ENCODE assay signal across 10 cellular contexts in genomic region chr2:191304939-191305875, GRCh38.
DNase-seq lines count a peak whose midpoint lies in the region; ATAC-seq and TF ChIP-seq lines count a peak whose summit lies in the region.
"Had no signal": no experiment of that assay in that cellular context is flagged by ENCODE, and none has a peak within 500 bp of the region (broad histone marks: within the 10 kb centered on the region; RNA-seq: fewer than 3 reads in every experiment).

No MANE protein-coding gene starts in this region.

- no peaks in the 10 kb centered on the region for H3K4me1 Mint-ChIP-seq in activated T-helper 1 cell treated with anti-CD3 and anti-CD28 coated beads, Interleukin-12 subunit alpha, Interleukin-12 subunit beta, Interleukin-2, Interleukin-4 antibody, amounts not matched to agents 30 ng/mL and 10 ng/mL and 1 ng/mL, durations not matched to agents 14 hours and 24 hours and 36 hours (ENCODE audit: low read depth)

- peak overlapping the region; percentile 58 for H3K9ac ChIP-seq in mesenchymal stem cell (ENCODE audit: low read length)

- H3K18ac ChIP-seq in mesenchymal stem cell (ENCODE audit: low read depth in 1 of 2, low read length in 2 of 2): peak overlapping the region; percentile 12 to 46

- H2BK120ac ChIP-seq in mesenchymal stem cell (ENCODE audit: low read depth, low read length): peak overlapping the region; percentile 3

- no peak for TF ChIP-seq CTCF in epithelial cell of esophagus (IDR thresholded peaks at IDR 0.05; ENCODE audit: insufficient read depth, low read depth, low read length, missing control alignments)

- H2BK15ac ChIP-seq in mesenchymal stem cell (ENCODE audit: low read depth, poor library complexity, severe bottlenecking): no peak overlapping the region

- H3K4me3 Mint-ChIP-seq in activated T-helper 1 cell treated with anti-CD3 and anti-CD28 coated beads, Interleukin-12 subunit alpha, Interleukin-12 subunit beta, Interleukin-2, Interleukin-4 antibody, amounts not matched to agents 30 ng/mL and 10 ng/mL and 1 ng/mL, durations not matched to agents 14 hours and 24 hours and 36 hours: no peak overlapping the region

- H2BK5ac ChIP-seq in mesenchymal stem cell (ENCODE audit: low read depth, low read length, poor library complexity, severe bottlenecking): no peak overlapping the region

- WGBS in mesenchymal stem cell: 96% methylated on average over 8 of the region's 8 CpGs
- whole genome bisulfite sequencing in thymus: 94% methylated on average over 8 of the region's 8 CpGs

- ATAC-seq in HG03354 (IDR thresholded peaks at IDR 0.05; ENCODE audit: poor library complexity, severe bottlenecking, unreplicated experiment) (no peak), GM19463 (IDR thresholded peaks at IDR 0.05; ENCODE audit: unreplicated experiment) (no peak)

- H2BK12ac ChIP-seq in mesenchymal stem cell (ENCODE audit: low read length in 2 of 2): peak overlapping the region in 1 of 2 experiments; percentile 73

- peaks cover 40% of the 10 kb centered on the region for H3K79me1 ChIP-seq in mesenchymal stem cell (replicated peaks; ENCODE audit: low read length, poor library complexity, severe bottlenecking)

- peak overlapping the region; percentile 20 for H4K91ac ChIP-seq in mesenchymal stem cell (ENCODE audit: low read length)

- H3K27me3 Mint-ChIP-seq in activated T-helper 1 cell treated with anti-CD3 and anti-CD28 coated beads, Interleukin-12 subunit alpha, Interleukin-12 subunit beta, Interleukin-2, Interleukin-4 antibody, amounts not matched to agents 30 ng/mL and 10 ng/mL and 1 ng/mL, durations not matched to agents 14 hours and 24 hours and 36 hours (ENCODE audit: insufficient read depth): no peaks in the 10 kb centered on the region

- H3K4me3 ChIP-seq in epithelial cell of esophagus (ENCODE audit: low read length) (peak overlapping the region; percentile 27), mesenchymal stem cell (ENCODE audit: insufficient read depth in 1 of 2, low read depth in 1 of 2, low read length in 2 of 2) (peak overlapping the region in 1 of 2 experiments; percentile 43), thymus (ENCODE audit: low read length) (no peak overlapping the region)

- H2AK5ac ChIP-seq in mesenchymal stem cell (ENCODE audit: low read length, severe bottlenecking): peak overlapping the region; percentile 70

- peak overlapping the region in 1 of 2 experiments; percentile 84 for H3K14ac ChIP-seq in mesenchymal stem cell (ENCODE audit: low read length in 2 of 2)

- peak; percentile 94 for DNase-seq in NCI-H2171 treated with DMSO at 0.1 percent for 48 hours (lab: John Stamatoyannopoulos, UW)
- DNase-seq in epithelial cell of esophagus (ENCODE audit: low read depth): peak; percentile 97
- peak; percentile 80 for DNase-seq in mesenchymal stem cell
- no peak for DNase-seq in NCI-H1105 (lab: John Stamatoyannopoulos, UW)
- no peak for DNase-seq in activated T-helper 1 cell treated with anti-CD3 and anti-CD28 coated beads, Interleukin-12 subunit alpha, Interleukin-12 subunit beta, Interleukin-2, Interleukin-4 antibody, amounts not matched to agents 30 ng/mL and 10 ng/mL and 1 ng/mL, durations not matched to agents 14 hours and 24 hours and 36 hours (ENCODE audit: low spot score)
- DNase-seq: islet precursor cell, NCI-H526 treated with DMSO at 0.1 percent for 48 hours had no signal

- H3K9me3 Mint-ChIP-seq in activated T-helper 1 cell treated with anti-CD3 and anti-CD28 coated beads, Interleukin-12 subunit alpha, Interleukin-12 subunit beta, Interleukin-2, Interleukin-4 antibody, amounts not matched to agents 30 ng/mL and 10 ng/mL and 1 ng/mL, durations not matched to agents 14 hours and 24 hours and 36 hours: no peaks in the 10 kb centered on the region

- no peaks in the 10 kb centered on the region for H3K9me3 ChIP-seq in mesenchymal stem cell (ENCODE audit: control insufficient read depth, low read length)
- H3K9me3 ChIP-seq in thymus (ENCODE audit: control insufficient read depth): no peaks in the 10 kb centered on the region

- intact Hi-C loops in activated T-helper 1 cell treated with anti-CD3 and anti-CD28 coated beads, Interleukin-12 subunit alpha, Interleukin-12 subunit beta, Interleukin-2, Interleukin-4 antibody, amounts not matched to agents 30 ng/mL and 10 ng/mL and 1 ng/mL, durations not matched to agents 14 hours and 24 hours and 36 hours (cut with micrococcal nuclease): no loop called here

- H3K4me1 ChIP-seq in mesenchymal stem cell (ENCODE audit: control insufficient read depth, insufficient read depth, low read depth, low read length) (peaks cover 7% of the 10 kb centered on the region), thymus (ENCODE audit: control insufficient read depth, insufficient read depth, low read length) (no peaks in the 10 kb centered on the region)

- no peak overlapping the region for H3K27ac ChIP-seq in mesenchymal stem cell (ENCODE audit: low read length, poor library complexity, severe bottlenecking)
- peak overlapping the region; percentile 33 for H3K27ac ChIP-seq in thymus (ENCODE audit: low read depth)

- no peak overlapping the region for H2AFZ ChIP-seq in mesenchymal stem cell (ENCODE audit: low read depth, low read length)

- peak overlapping the region; percentile 30 to 88 for H3K4ac ChIP-seq in mesenchymal stem cell (ENCODE audit: low read depth in 1 of 2, low read length in 2 of 2)

- no peak overlapping the region for H3K4me2 ChIP-seq in mesenchymal stem cell (ENCODE audit: low read length, poor library complexity, severe bottlenecking)

- no peaks in the 10 kb centered on the region for H3K36me3 Mint-ChIP-seq in activated T-helper 1 cell treated with anti-CD3 and anti-CD28 coated beads, Interleukin-12 subunit alpha, Interleukin-12 subunit beta, Interleukin-2, Interleukin-4 antibody, amounts not matched to agents 30 ng/mL and 10 ng/mL and 1 ng/mL, durations not matched to agents 14 hours and 24 hours and 36 hours (ENCODE audit: low read depth)

- H3K27me3 ChIP-seq in mesenchymal stem cell (ENCODE audit: control insufficient read depth in 1 of 2, insufficient read depth in 1 of 2, low read length in 2 of 2) (no peaks in the 10 kb centered on the region), thymus (ENCODE audit: control insufficient read depth, insufficient read depth) (no peaks in the 10 kb centered on the region)

- H3K36me3 ChIP-seq in mesenchymal stem cell (ENCODE audit: control insufficient read depth in 1 of 2, insufficient read depth in 2 of 2, low read depth in 1 of 2, low read length in 2 of 2) (peaks cover 8 to 57% of the 10 kb centered on the region in 2 experiments), thymus (ENCODE audit: control insufficient read depth, insufficient read depth) (no peaks in the 10 kb centered on the region)

- peak overlapping the region in 1 of 2 experiments; percentile 14 for H3K23ac ChIP-seq in mesenchymal stem cell (ENCODE audit: low read length in 2 of 2)

- H3K27ac Mint-ChIP-seq in activated T-helper 1 cell treated with anti-CD3 and anti-CD28 coated beads, Interleukin-12 subunit alpha, Interleukin-12 subunit beta, Interleukin-2, Interleukin-4 antibody, amounts not matched to agents 30 ng/mL and 10 ng/mL and 1 ng/mL, durations not matched to agents 14 hours and 24 hours and 36 hours: no peak overlapping the region

- H4K8ac ChIP-seq in mesenchymal stem cell (ENCODE audit: low read length): no peak overlapping the region

Comparison
In these comparisons a context has a peak if more than half of its experiments do, and no peak if none do; other contexts are left out.
1. DNase-seq: peak in NCI-H2171 treated with DMSO at 0.1 percent for 48 hours (single experiment), epithelial cell of esophagus (single experiment) and mesenchymal stem cell (single experiment); none in NCI-H1105 (single experiment) and activated T-helper 1 cell treated with anti-CD3 and anti-CD28 coated beads, Interleukin-12 subunit alpha, Interleukin-12 subunit beta, Interleukin-2, Interleukin-4 antibody, amounts not matched to agents 30 ng/mL and 10 ng/mL and 1 ng/mL, durations not matched to agents 14 hours and 24 hours and 36 hours (single experiment).